ENCODE assay signal across 8 cellular contexts in genomic region chr1:170073893-170074249, GRCh38. TPM values are rescaled to one million over a fixed set of nuclear protein-coding genes. Genes with fewer than 3 reads are reported as not detected.
DNase-seq lines count a peak whose midpoint lies in the region; ATAC-seq, FAIRE-seq and TF ChIP-seq lines count a peak whose summit lies in the region.

No MANE protein-coding gene starts in this region.

- H3K27ac Mint-ChIP-seq in central memory CD8-positive, alpha-beta T cell (ENCODE audit: low read depth): peak overlapping the region; percentile 89

- POLR2A ChIA-PET in A549 (lab: Yijun Ruan, JAX): interaction anchor here (1.0 to 1.4 kb wide), 2 partner anchors 180 to 458 kb away, joined by 4 to 7 read pairs; partner anchors contain the start of genes GORAB and SCYL3

- in situ Hi-C loops in G401 (cut with HindIII; ENCODE audit: low sequenced_read_pairs): no loop called here

- peak in 1 of 2 experiments; percentile 30; a peak in 3 of 6 replicates for ATAC-seq in A549
- ATAC-seq in central memory CD8-positive, alpha-beta T cell (replicated peaks; ENCODE audit: extremely low read depth, poor library complexity, severe bottlenecking): no peak
- no peak for ATAC-seq in HG02981 (IDR thresholded peaks at IDR 0.05; ENCODE audit: unreplicated experiment)
- ATAC-seq in GM21515 (IDR thresholded peaks at IDR 0.05; ENCODE audit: unreplicated experiment): no peak

- CTCF ChIA-PET in A549 (lab: Yijun Ruan, JAX): interaction anchor here (0.9 to 1.3 kb wide), 7 partner anchors 25 to 571 kb away, joined by 3 to 9 read pairs (median 3); partner anchors contain the start of gene SCYL3

- no peaks in the 10 kb centered on the region for H3K9me3 ChIP-seq in A549
- 0 out of 2 replicates have a peak, but pooled peaks cover 2% of the 10 kb centered on the region for H3K9me3 ChIP-seq in HUES48 (ENCODE audit: control insufficient read depth, insufficient read depth, low read length)
- peaks cover under 1 to 1% of the 10 kb centered on the region in 2 donors for H3K9me3 ChIP-seq in mucosa of rectum (ENCODE audit: control insufficient read depth in 2 of 2, low read length in 2 of 2)

- H3K27ac ChIP-seq in A549 (peak overlapping the region; percentile 72 to 85), HUES48 (ENCODE audit: low read depth, low read length) (no peak overlapping the region), mucosa of rectum (ENCODE audit: low read depth in 2 of 2, low read length in 2 of 2) (peak overlapping the region; percentile 80 to 90)

- H3K36me3 ChIP-seq in HUES48 (ENCODE audit: control insufficient read depth, insufficient read depth, low read length): no peaks in the 10 kb centered on the region
- no peaks in the 10 kb centered on the region for H3K36me3 ChIP-seq in mucosa of rectum (ENCODE audit: control insufficient read depth in 2 of 2, insufficient read depth in 2 of 2, low read length in 2 of 2)

- H3K4me1 ChIP-seq in A549: peaks cover 11% of the 10 kb centered on the region
- 0 out of 2 replicates have a peak, but pooled peaks cover 6% of the 10 kb centered on the region for H3K4me1 ChIP-seq in HUES48 (ENCODE audit: control insufficient read depth, insufficient read depth, low read length)
- H3K4me1 ChIP-seq in mucosa of rectum (ENCODE audit: control insufficient read depth in 2 of 2, insufficient read depth in 2 of 2, low read length in 2 of 2): peaks cover 8 to 12% of the 10 kb centered on the region in 2 donors

- H3K27me3 Mint-ChIP-seq in central memory CD8-positive, alpha-beta T cell: no peaks in the 10 kb centered on the region

- H3K4me2 ChIP-seq in A549: peak overlapping the region; percentile 80

- TF ChIP-seq EP300 in A549 (IDR thresholded peaks at IDR 0.05): no peak

- TF ChIP-seq RAD21 in A549 (conservative IDR thresholded peaks at IDR 0.05 in 1 of 2, IDR thresholded peaks at IDR 0.05 in 1 of 2): no peak

- peaks cover 50% of the 10 kb centered on the region for H3K4me1 Mint-ChIP-seq in central memory CD8-positive, alpha-beta T cell

- no peak for TF ChIP-seq POLR2A in A549 (IDR thresholded peaks at IDR 0.05; ENCODE audit: low read length)

- H3K27me3 ChIP-seq in HUES48 (ENCODE audit: control insufficient read depth, insufficient read depth, low read length): no peaks in the 10 kb centered on the region
- H3K27me3 ChIP-seq in mucosa of rectum (ENCODE audit: control insufficient read depth in 2 of 2, insufficient read depth in 2 of 2, low read length in 2 of 2): no peaks in the 10 kb centered on the region

- FAIRE-seq in A549 (lab: Jason Lieb, UNC): no peak

- H3K36me3 Mint-ChIP-seq in central memory CD8-positive, alpha-beta T cell (ENCODE audit: insufficient read depth): peaks cover 9% of the 10 kb centered on the region

- no peak for DNase-seq in A549 (ENCODE audit: low read depth in 1 of 2, low spot score in 1 of 2)
- DNase-seq in central memory CD8-positive, alpha-beta T cell (ENCODE audit: low spot score in 2 of 2): no peak
- no peak for DNase-seq in G401 (ENCODE audit: low spot score)
- no peak for DNase-seq in NCI-H2029 treated with DMSO at 0.1 percent for 48 hours (lab: John Stamatoyannopoulos, UW)

- H3K9ac ChIP-seq in HUES48 (ENCODE audit: low read depth, low read length) (no peak overlapping the region), mucosa of rectum (ENCODE audit: low read depth in 1 of 2, low read length in 2 of 2) (peak overlapping the region; percentile 80 to 89)

- peak overlapping the region; percentile 77 for H3K4me3 Mint-ChIP-seq in central memory CD8-positive, alpha-beta T cell

- no peak for TF ChIP-seq CTCF in A549 (IDR thresholded peaks at IDR 0.05)

- H3K4me3 ChIP-seq in A549 (peak overlapping the region; percentile 69), HUES48 (ENCODE audit: low read depth, low read length) (peak overlapping the region; percentile 71), mucosa of rectum (ENCODE audit: low read length in 2 of 2) (peak overlapping the region; percentile 97 to 98)

- 24% methylated on average over 8 of the region's 8 CpGs for WGBS in A549 (ENCODE audit: missing lambda C conversion rate)

- no peaks in the 10 kb centered on the region for H3K9me3 Mint-ChIP-seq in central memory CD8-positive, alpha-beta T cell

TF ChIP-seq in A549, 52 proteins besides CTCF, POLR2A, EP300 and RAD21:
- TF ChIP-seq, protein P1, sequence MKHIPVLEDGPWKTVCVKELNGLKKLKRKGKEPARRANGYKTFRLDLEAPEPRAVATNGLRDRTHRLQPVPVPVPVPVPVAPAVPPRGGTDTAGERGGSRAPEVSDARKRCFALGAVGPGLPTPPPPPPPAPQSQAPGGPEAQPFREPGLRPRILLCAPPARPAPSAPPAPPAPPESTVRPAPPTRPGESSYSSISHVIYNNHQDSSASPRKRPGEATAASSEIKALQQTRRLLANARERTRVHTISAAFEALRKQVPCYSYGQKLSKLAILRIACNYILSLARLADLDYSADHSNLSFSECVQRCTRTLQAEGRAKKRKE (CRISPR knock-in tag; IDR thresholded peaks at IDR 0.05; ENCODE audit: low read depth): no peak
- TF ChIP-seq SREBF2 (IDR thresholded peaks at IDR 0.05) (no peak), HEYL (CRISPR knock-in tag; IDR thresholded peaks at IDR 0.05) (no peak), MAZ (IDR thresholded peaks at IDR 0.05; ENCODE audit: borderline replicate concordance, low read depth, low read length) (no peak), MAFK (IDR thresholded peaks at IDR 0.05; ENCODE audit: partially characterized antibody) (no peak), CHD2 (IDR thresholded peaks at IDR 0.05; ENCODE audit: low read length, partially characterized antibody) (no peak), BCL3 (IDR thresholded peaks at IDR 0.05) (no peak), NPAS2 (CRISPR knock-in tag; IDR thresholded peaks at IDR 0.05; ENCODE audit: borderline replicate concordance) (no peak), KDM1A (IDR thresholded peaks at IDR 0.05; ENCODE audit: low read depth) (no peak), RNF2 (IDR thresholded peaks at IDR 0.05; ENCODE audit: borderline replicate concordance, low read depth) (no peak), NFE2L2 (conservative IDR thresholded peaks at IDR 0.05; ENCODE audit: low read length) (no peak), CEBPB (IDR thresholded peaks at IDR 0.05) (no peak), ESRRA (IDR thresholded peaks at IDR 0.05; ENCODE audit: borderline replicate concordance, low read length) (no peak)
- TF ChIP-seq, protein P2, sequence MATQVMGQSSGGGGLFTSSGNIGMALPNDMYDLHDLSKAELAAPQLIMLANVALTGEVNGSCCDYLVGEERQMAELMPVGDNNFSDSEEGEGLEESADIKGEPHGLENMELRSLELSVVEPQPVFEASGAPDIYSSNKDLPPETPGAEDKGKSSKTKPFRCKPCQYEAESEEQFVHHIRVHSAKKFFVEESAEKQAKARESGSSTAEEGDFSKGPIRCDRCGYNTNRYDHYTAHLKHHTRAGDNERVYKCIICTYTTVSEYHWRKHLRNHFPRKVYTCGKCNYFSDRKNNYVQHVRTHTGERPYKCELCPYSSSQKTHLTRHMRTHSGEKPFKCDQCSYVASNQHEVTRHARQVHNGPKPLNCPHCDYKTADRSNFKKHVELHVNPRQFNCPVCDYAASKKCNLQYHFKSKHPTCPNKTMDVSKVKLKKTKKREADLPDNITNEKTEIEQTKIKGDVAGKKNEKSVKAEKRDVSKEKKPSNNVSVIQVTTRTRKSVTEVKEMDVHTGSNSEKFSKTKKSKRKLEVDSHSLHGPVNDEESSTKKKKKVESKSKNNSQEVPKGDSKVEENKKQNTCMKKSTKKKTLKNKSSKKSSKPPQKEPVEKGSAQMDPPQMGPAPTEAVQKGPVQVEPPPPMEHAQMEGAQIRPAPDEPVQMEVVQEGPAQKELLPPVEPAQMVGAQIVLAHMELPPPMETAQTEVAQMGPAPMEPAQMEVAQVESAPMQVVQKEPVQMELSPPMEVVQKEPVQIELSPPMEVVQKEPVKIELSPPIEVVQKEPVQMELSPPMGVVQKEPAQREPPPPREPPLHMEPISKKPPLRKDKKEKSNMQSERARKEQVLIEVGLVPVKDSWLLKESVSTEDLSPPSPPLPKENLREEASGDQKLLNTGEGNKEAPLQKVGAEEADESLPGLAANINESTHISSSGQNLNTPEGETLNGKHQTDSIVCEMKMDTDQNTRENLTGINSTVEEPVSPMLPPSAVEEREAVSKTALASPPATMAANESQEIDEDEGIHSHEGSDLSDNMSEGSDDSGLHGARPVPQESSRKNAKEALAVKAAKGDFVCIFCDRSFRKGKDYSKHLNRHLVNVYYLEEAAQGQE (IDR thresholded peaks at IDR 0.05): no peak
- TF ChIP-seq, protein P3, sequence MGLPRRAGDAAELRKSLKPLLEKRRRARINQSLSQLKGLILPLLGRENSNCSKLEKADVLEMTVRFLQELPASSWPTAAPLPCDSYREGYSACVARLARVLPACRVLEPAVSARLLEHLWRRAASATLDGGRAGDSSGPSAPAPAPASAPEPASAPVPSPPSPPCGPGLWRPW (IDR thresholded peaks at IDR 0.05): no peak

RNA-seq across cellular contexts. Expression of gene KIFAP3, which starts 0.6 kb away (rescaled TPM):
- polyA plus RNA-seq in A549 (2011; rRNA removed) (16.8 and 19.0 TPM in 2 replicates), A549 (2017; fragmentation: RNase III; extraction: RNeasy Plus Mini Kit Qiagen cat#74134 plus additional on column Dnase treatment) (11.7 to 12.9 TPM (median 12.5 TPM) in 3 replicates)
- polyA plus RNA-seq in A549 (2012; cell fraction: cytosol; rRNA removed): 3.8 and 3.9 TPM in 2 replicates
- 3.1 and 5.4 TPM in 2 replicates for polyA plus RNA-seq in A549 (2012; cell fraction: nucleus; rRNA removed)
- 7.0 and 7.2 TPM in 2 replicates for polyA minus RNA-seq in A549 (2011; rRNA and poly(A)+ RNA removed)
- total RNA-seq in G401 (2014; rRNA removed; shearing (Covaris generic)): 34.5 and 51.5 TPM in 2 replicates
